1 cellular context compared by ENCODE assay signal in genomic region chr6:104951677-104952076, GRCh38.
TF ChIP-seq lines count a peak whose summit lies in the region.

No MANE protein-coding gene starts in this region.

TF ChIP-seq in HepG2, 621 proteins besides CTCF, POLR2A, EP300 and RAD21:
- no peak for TF ChIP-seq TMF1 (CRISPR knock-in tag; IDR thresholded peaks at IDR 0.05; ENCODE audit: low read depth)
- peak; percentile 56 for TF ChIP-seq ZNF629 (CRISPR knock-in tag; conservative IDR thresholded peaks at IDR 0.05)
- no peak for TF ChIP-seq ZNF430 (CRISPR knock-in tag; IDR thresholded peaks at IDR 0.05)
